In the genomic region with DNA sequence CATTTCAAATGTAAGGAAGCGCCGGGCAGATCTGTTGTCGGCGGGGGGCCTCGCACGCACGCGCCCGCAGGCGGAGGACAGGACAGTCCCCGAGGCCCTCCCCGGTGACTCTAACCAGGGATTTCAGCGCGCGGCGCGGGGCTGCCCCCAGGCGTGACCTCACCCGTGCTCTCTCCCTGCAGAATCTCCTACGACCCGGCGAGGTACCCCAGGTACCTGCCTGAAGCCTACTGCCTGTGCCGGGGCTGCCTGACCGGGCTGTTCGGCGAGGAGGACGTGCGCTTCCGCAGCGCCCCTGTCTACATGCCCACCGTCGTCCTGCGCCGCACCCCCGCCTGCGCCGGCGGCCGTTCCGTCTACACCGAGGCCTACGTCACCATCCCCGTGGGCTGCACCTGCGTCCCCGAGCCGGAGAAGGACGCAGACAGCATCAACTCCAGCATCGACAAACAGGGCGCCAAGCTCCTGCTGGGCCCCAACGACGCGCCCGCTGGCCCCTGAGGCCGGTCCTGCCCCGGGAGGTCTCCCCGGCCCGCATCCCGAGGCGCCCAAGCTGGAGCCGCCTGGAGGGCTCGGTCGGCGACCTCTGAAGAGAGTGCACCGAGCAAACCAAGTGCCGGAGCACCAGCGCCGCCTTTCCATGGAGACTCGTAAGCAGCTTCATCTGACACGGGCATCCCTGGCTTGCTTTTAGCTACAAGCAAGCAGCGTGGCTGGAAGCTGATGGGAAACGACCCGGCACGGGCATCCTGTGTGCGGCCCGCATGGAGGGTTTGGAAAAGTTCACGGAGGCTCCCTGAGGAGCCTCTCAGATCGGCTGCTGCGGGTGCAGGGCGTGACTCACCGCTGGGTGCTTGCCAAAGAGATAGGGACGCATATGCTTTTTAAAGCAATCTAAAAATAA, we compare ENCODE assay signal across 8 cellular contexts. TPM values are rescaled to one million over a fixed set of nuclear protein-coding genes. Genes with fewer than 3 reads are reported as not detected.
DNase-seq lines count a peak whose midpoint lies in the region; ATAC-seq and TF ChIP-seq lines count a peak whose summit lies in the region.

No MANE protein-coding gene starts in this region.

- H3K4me1 ChIP-seq in lung (ENCODE audit: control insufficient read depth in 2 of 2, insufficient read depth in 2 of 2, low read length in 2 of 2) (peaks cover 0 to 10% of the 10 kb centered on the region in 2 donors), tibial nerve (peaks cover 0 to 17% (median 10%) of the 10 kb centered on the region in 4 donors)

- no peaks in the 10 kb centered on the region for H3K27me3 ChIP-seq in dorsolateral prefrontal cortex
- no peaks in the 10 kb centered on the region for H3K27me3 ChIP-seq in lung (ENCODE audit: control insufficient read depth, insufficient read depth)
- peaks cover 0 to 21% of the 10 kb centered on the region in 2 donors for H3K27me3 ChIP-seq in tibial nerve

- DNase-seq in EH (ENCODE audit: low read depth), result peak; percentile 79
- peak; percentile 23 for DNase-seq in NCI-H2171 (lab: John Stamatoyannopoulos, UW)
- peak in 1 of 10 donors; percentile 55 for DNase-seq in dorsolateral prefrontal cortex
- peak; percentile 42 for DNase-seq in lung (ENCODE audit: low spot score)
- peak in 1 of 2 donors; percentile 38 for DNase-seq in tibial nerve (ENCODE audit: low spot score in 2 of 2)
- DNase-seq in GM10266 (ENCODE audit: extremely low spot score), result no peak

- TF ChIP-seq POLR2A in tibial nerve (IDR thresholded peaks at IDR 0.05), result no peak

- WGBS in lung, 2 donors, result 9% methylated on average over 75 to 81 of the region's 81 CpGs
- WGBS in tibial nerve, 2 donors, result 7 to 28% methylated on average over 34 to 72 of the region's 81 CpGs

- H3K4me3 ChIP-seq in dorsolateral prefrontal cortex (peak overlapping the region; percentile 10 to 66 (median 49)), lung (peak overlapping the region; percentile 33), tibial nerve (peak overlapping the region; percentile 14 to 47 (median 24))

- H3K27ac ChIP-seq in dorsolateral prefrontal cortex (peak overlapping the region in 53 of 59 donors; percentile 3 to 83 (median 66)), lung (ENCODE audit: low read depth in 1 of 2, low read length in 1 of 2) (no peak overlapping the region), tibial nerve (peak overlapping the region in 1 of 4 donors; percentile 2)

- intact Hi-C loops in dorsolateral prefrontal cortex (cut with DNase I), result no loop called here

- H3K36me3 ChIP-seq in lung (ENCODE audit: control insufficient read depth in 2 of 2, insufficient read depth in 2 of 2, low read length in 2 of 2) (no peaks in the 10 kb centered on the region), tibial nerve (peaks cover 0 to 5% (median 0%) of the 10 kb centered on the region in 3 donors)

- TF ChIP-seq CTCF in dorsolateral prefrontal cortex (IDR thresholded peaks at IDR 0.05 in 54 of 56, conservative IDR thresholded peaks at IDR 0.05 in 2 of 56; ENCODE audit: low read depth in 1 of 56, partially characterized antibody in 56 of 56) (no peak), lung (IDR thresholded peaks at IDR 0.05; ENCODE audit: control extremely low read depth, extremely low read depth) (no peak), tibial nerve (IDR thresholded peaks at IDR 0.05) (no peak), GM10266 (IDR thresholded peaks at IDR 0.05; ENCODE audit: control insufficient read depth, insufficient read depth, low read depth, missing control alignments) (no peak)

- peaks cover 0 to 2% of the 10 kb centered on the region in 2 donors for H3K9me3 ChIP-seq in lung (ENCODE audit: control insufficient read depth in 2 of 2, insufficient read depth in 1 of 2, low read length in 1 of 2)
- no peaks in the 10 kb centered on the region for H3K9me3 ChIP-seq in tibial nerve

- no peak for TF ChIP-seq EP300 in tibial nerve (IDR thresholded peaks at IDR 0.05)

- ATAC-seq in lung (ENCODE audit: insufficient read depth, low FRiP score) (peak; percentile 41), GM19351 (IDR thresholded peaks at IDR 0.05; ENCODE audit: unreplicated experiment) (no peak), GM19023 (IDR thresholded peaks at IDR 0.05; ENCODE audit: unreplicated experiment) (no peak)

RNA-seq across cellular contexts. Expression of gene IL17D, which starts 18.2 kb away (rescaled TPM):
- 10 to 100 TPM; 24.8 to 94.2 (median 42.4) TPM for total RNA-seq in dorsolateral prefrontal cortex
- 1 to 10 TPM in 1 of 2 donors, under 1 TPM in 1; 1.00 to 1.5 TPM for total RNA-seq in lung
- polyA plus RNA-seq in lung, result under 1 TPM; 0.65 to 0.94 TPM
- total RNA-seq in tibial nerve, result 10 to 100 TPM in 1 of 4 donors, 1 to 10 TPM in 3; 1.7 to 21.4 (median 5.3) TPM

RNA-seq across cellular contexts. Expression of gene EEF1AKMT1, which starts 52.1 kb away (rescaled TPM):
- 10 to 100 TPM in 89 of 120 experiments, 1 to 10 TPM in 31; 6.6 to 19.0 (median 12.2) TPM for total RNA-seq in dorsolateral prefrontal cortex
- 10 to 100 TPM; 11.1 to 11.9 TPM for total RNA-seq in lung
- 10 to 100 TPM in 1 of 2 donors, 1 to 10 TPM in 1; 6.7 to 14.7 TPM for polyA plus RNA-seq in lung
- 10 to 100 TPM in 3 of 4 donors, 1 to 10 TPM in 1; 8.2 to 23.7 (median 18.5) TPM for total RNA-seq in tibial nerve

Comparison
In these comparisons a context has a peak if more than half of its experiments do, and no peak if none do; other contexts are left out.
1. H3K27ac ChIP-seq: peak in dorsolateral prefrontal cortex (53 of 59); none in lung (0 of 2).
2. Peak in every context shown above with its lines, with median percentiles within 50 percentile points of each other: H3K4me3 ChIP-seq.